ENCODE assay signal across 24 cellular contexts in the genomic region with DNA sequence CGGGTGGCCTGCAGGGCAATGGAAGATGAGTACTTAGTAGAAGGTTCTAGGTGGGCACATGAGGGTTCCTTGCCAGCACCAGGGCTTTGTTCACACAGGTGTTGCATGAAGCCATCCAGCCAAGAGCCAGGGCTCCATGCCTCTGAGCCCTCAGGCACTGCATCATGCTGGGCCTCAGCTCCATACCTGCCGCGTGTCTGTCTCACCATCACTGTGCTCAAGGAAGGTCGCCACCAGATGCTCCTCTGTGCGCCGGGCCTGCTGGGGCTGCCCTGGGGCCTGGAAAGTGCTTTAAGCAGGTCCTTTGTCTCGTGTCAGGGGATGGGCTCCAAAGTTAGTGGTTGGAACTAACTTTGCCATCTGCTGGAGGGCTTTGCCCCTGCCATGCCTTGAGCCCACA. TPM values are rescaled to one million over a fixed set of nuclear protein-coding genes. Genes with fewer than 3 reads are reported as not detected.
DNase-seq lines count a peak whose midpoint lies in the region; ATAC-seq and TF ChIP-seq lines count a peak whose summit lies in the region.
"Had no signal": no experiment of that assay in that cellular context is flagged by ENCODE, and none has a peak within 500 bp of the region (broad histone marks: within the 10 kb centered on the region; RNA-seq: fewer than 3 reads in every experiment).

No MANE protein-coding gene starts in this region.

- H3K9me3 ChIP-seq in esophagus squamous epithelium, result no peaks in the 10 kb centered on the region

- H3K36me3 Mint-ChIP-seq in activated T-cell treated with anti-CD3 and anti-CD28 coated beads, Interleukin-2, amount 50 U/mL, for 24 hours (ENCODE audit: low read depth), result peaks cover 51% of the 10 kb centered on the region
- peaks cover 15% of the 10 kb centered on the region for H3K36me3 Mint-ChIP-seq in activated T-cell treated with anti-CD3 and anti-CD28 coated beads, Interleukin-2, amount 50 U/mL, for 4 hours (ENCODE audit: insufficient read depth)
- H3K36me3 Mint-ChIP-seq in glutamatergic neuron (ENCODE audit: unreplicated experiment) (peaks cover 7% of the 10 kb centered on the region), neural crest cell (ENCODE audit: low read depth) (peaks cover 3% of the 10 kb centered on the region)

- H3K27me3 ChIP-seq in esophagus squamous epithelium, result no peaks in the 10 kb centered on the region
- H3K27me3 ChIP-seq: BLaER1 treated with 17β-estradiol and CSF1 and Interleukin-3, amounts not matched to agents 10 nM and 100 nM had no signal

- no peak for ATAC-seq in activated T-cell treated with anti-CD3 and anti-CD28 coated beads, Interleukin-2, amount 50 U/mL, for 4 hours
- ATAC-seq: Panc1 had no signal

- peaks cover 0 to 40% (median 4%) of the 10 kb centered on the region in 3 donors for H3K4me1 ChIP-seq in esophagus squamous epithelium

- intact Hi-C loops in esophagus squamous epithelium (cut with DNase I), result no loop called here

- TF ChIP-seq CTCF in glutamatergic neuron (IDR thresholded peaks at IDR 0.05; ENCODE audit: partially characterized antibody, unreplicated experiment), result no peak
- no peak for TF ChIP-seq CTCF in neural crest cell (conservative IDR thresholded peaks at IDR 0.05)
- TF ChIP-seq CTCF in esophagus squamous epithelium (IDR thresholded peaks at IDR 0.05), result no peak

- no peak overlapping the region for H3K4me3 Mint-ChIP-seq in activated T-cell treated with anti-CD3 and anti-CD28 coated beads, Interleukin-2, amount 50 U/mL, for 24 hours
- no peak overlapping the region for H3K4me3 Mint-ChIP-seq in activated T-cell treated with anti-CD3 and anti-CD28 coated beads, Interleukin-2, amount 50 U/mL, for 4 hours
- no peak overlapping the region for H3K4me3 Mint-ChIP-seq in glutamatergic neuron (ENCODE audit: unreplicated experiment)
- peak overlapping the region; percentile 31 for H3K4me3 Mint-ChIP-seq in neural crest cell
- H3K4me3 Mint-ChIP-seq: CD4-positive, alpha-beta T cell had no signal

- peaks cover 0 to 60% (median 0%) of the 10 kb centered on the region in 3 donors for H3K36me3 ChIP-seq in esophagus squamous epithelium

- 72% methylated on average over 5 of the region's 7 CpGs; no CpG with 5 or more reads in 1 of the 2 donors for WGBS in esophagus squamous epithelium, 2 donors

- no peak for TF ChIP-seq POLR2A in esophagus squamous epithelium (IDR thresholded peaks at IDR 0.05)

- DNase-seq in activated T-cell treated with anti-CD3 and anti-CD28 coated beads, Interleukin-2, amount 50 U/mL, for 24 hours, result no peak
- no peak for DNase-seq in activated T-cell treated with anti-CD3 and anti-CD28 coated beads, Interleukin-2, amount 50 U/mL, for 4 hours
- DNase-seq in NCI-H69 (lab: John Stamatoyannopoulos, UW) (peak; percentile 25), glutamatergic neuron (no peak), neural crest cell (ENCODE audit: low read depth, low spot score) (no peak), OCI-M1 (lab: John Stamatoyannopoulos, UW) (no peak), esophagus squamous epithelium (lab: John Stamatoyannopoulos, UW) (no peak)
- DNase-seq in activated CD4-positive, alpha-beta T cell treated with anti-CD3 and anti-CD28 coated beads, Interleukin-2, amount 50 U/mL, for 4 hours, result no peak
- DNase-seq: CD4-positive, alpha-beta T cell; KBM-7; NCI-H1417; NCI-H1694; NCI-H2029 treated with DMSO at 0.1 percent for 48 hours; NCI-H446 treated with DMSO at 0.1 percent for 48 hours; NCI-H526 treated with DMSO at 0.1 percent for 48 hours; SHP77 treated with DMSO at 0.1 percent for 48 hours had no signal

- H3K27ac Mint-ChIP-seq in activated T-cell treated with anti-CD3 and anti-CD28 coated beads, Interleukin-2, amount 50 U/mL, for 24 hours, result peak overlapping the region; percentile 57
- peak overlapping the region; percentile 34 for H3K27ac Mint-ChIP-seq in glutamatergic neuron (ENCODE audit: unreplicated experiment)
- no peak overlapping the region for H3K27ac Mint-ChIP-seq in neural crest cell (ENCODE audit: unreplicated experiment)
- H3K27ac Mint-ChIP-seq: CD4-positive, alpha-beta T cell had no signal

- peaks cover 3% of the 10 kb centered on the region for H3K9me3 Mint-ChIP-seq in activated T-cell treated with anti-CD3 and anti-CD28 coated beads, Interleukin-2, amount 50 U/mL, for 24 hours
- H3K9me3 Mint-ChIP-seq in activated T-cell treated with anti-CD3 and anti-CD28 coated beads, Interleukin-2, amount 50 U/mL, for 4 hours, result no peaks in the 10 kb centered on the region
- peaks cover 7% of the 10 kb centered on the region for H3K9me3 Mint-ChIP-seq in glutamatergic neuron (ENCODE audit: unreplicated experiment)
- H3K9me3 Mint-ChIP-seq in neural crest cell, result no peaks in the 10 kb centered on the region
- H3K9me3 Mint-ChIP-seq: CD4-positive, alpha-beta T cell had no signal

- peaks cover 59% of the 10 kb centered on the region for H3K4me1 Mint-ChIP-seq in activated T-cell treated with anti-CD3 and anti-CD28 coated beads, Interleukin-2, amount 50 U/mL, for 24 hours (ENCODE audit: low read depth)
- peaks cover 48% of the 10 kb centered on the region for H3K4me1 Mint-ChIP-seq in activated T-cell treated with anti-CD3 and anti-CD28 coated beads, Interleukin-2, amount 50 U/mL, for 4 hours (ENCODE audit: low read depth)
- peaks cover 17% of the 10 kb centered on the region for H3K4me1 Mint-ChIP-seq in glutamatergic neuron (ENCODE audit: low read depth, unreplicated experiment)
- H3K4me1 Mint-ChIP-seq in neural crest cell, result peaks cover 23% of the 10 kb centered on the region

- no peaks in the 10 kb centered on the region for H3K27me3 Mint-ChIP-seq in activated T-cell treated with anti-CD3 and anti-CD28 coated beads, Interleukin-2, amount 50 U/mL, for 24 hours
- no peaks in the 10 kb centered on the region for H3K27me3 Mint-ChIP-seq in activated T-cell treated with anti-CD3 and anti-CD28 coated beads, Interleukin-2, amount 50 U/mL, for 4 hours (ENCODE audit: low read depth)
- peaks cover 2% of the 10 kb centered on the region for H3K27me3 Mint-ChIP-seq in glutamatergic neuron (ENCODE audit: unreplicated experiment)
- H3K27me3 Mint-ChIP-seq in neural crest cell (ENCODE audit: low read depth), result no peaks in the 10 kb centered on the region
- H3K27me3 Mint-ChIP-seq: CD4-positive, alpha-beta T cell had no signal

- no peak overlapping the region for H3K27ac ChIP-seq in esophagus squamous epithelium
- H3K27ac ChIP-seq: 22Rv1; BLaER1 treated with 17β-estradiol and CSF1 and Interleukin-3, amounts not matched to agents 10 nM and 100 nM; RWPE1 had no signal

- no peak overlapping the region for H3K4me3 ChIP-seq in esophagus squamous epithelium
- H3K4me3 ChIP-seq: BLaER1 treated with 17β-estradiol and CSF1 and Interleukin-3, amounts not matched to agents 10 nM and 100 nM had no signal

RNA-seq across cellular contexts. Expression of gene C16orf90, which starts 25.6 kb away (rescaled TPM):
- not detected for total RNA-seq in activated T-cell treated with anti-CD3 and anti-CD28 coated beads, Interleukin-2, amount 50 U/mL, for 4 hours
- total RNA-seq in glutamatergic neuron (ENCODE audit: unreplicated experiment) (not detected), neural crest cell (not detected in 2 replicates), esophagus squamous epithelium (not detected)
- total RNA-seq: CD4-positive, alpha-beta T cell; G401; HT1080; LHCN-M2; MCF 10A had no signal

RNA-seq across cellular contexts. Expression of gene NAA60, which starts 26.3 kb away (rescaled TPM):
- 10 to 100 TPM; 27.3 to 29.3 (median 27.8) TPM for total RNA-seq in activated T-cell treated with anti-CD3 and anti-CD28 coated beads, Interleukin-2, amount 50 U/mL, for 4 hours
- total RNA-seq in glutamatergic neuron (ENCODE audit: unreplicated experiment) (69.9 TPM), neural crest cell (48.9 and 55.3 TPM in 2 replicates), esophagus squamous epithelium (10 to 100 TPM; 21.0 to 31.6 (median 23.7) TPM)

RNA-seq across cellular contexts. Expression of gene ZNF597, which starts 26.4 kb away (rescaled TPM):
- total RNA-seq in activated T-cell treated with anti-CD3 and anti-CD28 coated beads, Interleukin-2, amount 50 U/mL, for 4 hours, result 1 to 10 TPM; 1.2 to 1.5 (median 1.3) TPM
- total RNA-seq in glutamatergic neuron (ENCODE audit: unreplicated experiment) (1.9 TPM), neural crest cell (2.0 and 2.2 TPM in 2 replicates), esophagus squamous epithelium (1 to 10 TPM in 3 of 4 donors, under 1 TPM in 1; 0.68 to 2.1 (median 1.0) TPM)

RNA-seq across cellular contexts. Expression of gene CLUAP1, which starts 31.1 kb away (rescaled TPM):
- total RNA-seq in activated T-cell treated with anti-CD3 and anti-CD28 coated beads, Interleukin-2, amount 50 U/mL, for 4 hours, result 10 to 100 TPM; 12.0 to 15.0 (median 14.8) TPM
- total RNA-seq in glutamatergic neuron (ENCODE audit: unreplicated experiment), result 15.4 TPM
- 30.7 and 33.8 TPM in 2 replicates for total RNA-seq in neural crest cell
- total RNA-seq in esophagus squamous epithelium, result 10 to 100 TPM in 1 of 4 donors, 1 to 10 TPM in 3; 1.6 to 20.1 (median 5.6) TPM
